8 cellular contexts compared by ENCODE assay signal in genomic region chr1:228465134-228465533, GRCh38. TPM values are rescaled to one million over a fixed set of nuclear protein-coding genes. Genes with fewer than 3 reads are reported as not detected.
DNase-seq lines count a peak whose midpoint lies in the region; ATAC-seq, FAIRE-seq and TF ChIP-seq lines count a peak whose summit lies in the region.

No MANE protein-coding gene starts in this region.

- peak overlapping the region; percentile 33 for H3K4me3 ChIP-seq in A673 (ENCODE audit: low read depth, low read length, poor library complexity, severe bottlenecking)
- peak overlapping the region; percentile 83 for H3K4me3 ChIP-seq in GM12864 (ENCODE audit: low read depth, low read length)
- H3K4me3 ChIP-seq in astrocyte (ENCODE audit: insufficient read depth, low read depth, low read length) = peak overlapping the region; percentile 51
- no peak overlapping the region for H3K4me3 ChIP-seq in mesendoderm (ENCODE audit: low read length)
- no peak overlapping the region for H3K4me3 ChIP-seq in prostate gland
- peak overlapping the region in 1 of 2 donors; percentile 33 for H3K4me3 ChIP-seq in gastroesophageal sphincter

- H3K23ac ChIP-seq in mesendoderm (ENCODE audit: low read length) = no peak overlapping the region

- no peak overlapping the region for H2BK15ac ChIP-seq in mesendoderm (replicated peaks; ENCODE audit: low read depth)

- no peak overlapping the region for H4K5ac ChIP-seq in mesendoderm (ENCODE audit: low read length)

- no TSS peak for BruUV-seq in A673 (replicated peaks; lab: Mats Ljungman, UMichigan)

- H3K4me1 Mint-ChIP-seq in astrocyte (ENCODE audit: low read depth, unreplicated experiment) = no peaks in the 10 kb centered on the region

- H3K4me1 ChIP-seq in A673 (ENCODE audit: insufficient read depth, low read length, poor library complexity, severe bottlenecking) = no peaks in the 10 kb centered on the region
- H3K4me1 ChIP-seq in astrocyte (ENCODE audit: insufficient read depth, low read length) = no peaks in the 10 kb centered on the region
- H3K4me1 ChIP-seq in mesendoderm (ENCODE audit: control insufficient read depth, low read depth, low read length) = no peaks in the 10 kb centered on the region
- no peaks in the 10 kb centered on the region for H3K4me1 ChIP-seq in prostate gland (replicated peaks)
- peaks cover 0 to 23% (median 12%) of the 10 kb centered on the region in 3 donors for H3K4me1 ChIP-seq in gastroesophageal sphincter

- H3K79me2 ChIP-seq in astrocyte (ENCODE audit: insufficient read depth, low read length) (no peaks in the 10 kb centered on the region), mesendoderm (ENCODE audit: control insufficient read depth, insufficient read depth, low read length) (no peaks in the 10 kb centered on the region)

- no peak overlapping the region for H2AK5ac ChIP-seq in mesendoderm (ENCODE audit: low read length)

- H3K9me3 Mint-ChIP-seq in astrocyte (ENCODE audit: unreplicated experiment) = peaks cover 7% of the 10 kb centered on the region

- no peak overlapping the region for H3K18ac ChIP-seq in mesendoderm (ENCODE audit: low read length)

- peaks cover 84% of the 10 kb centered on the region for H3K27me3 Mint-ChIP-seq in astrocyte (ENCODE audit: low read depth, unreplicated experiment)

- H3K36me3 ChIP-seq in A673 (ENCODE audit: insufficient read depth, low read length, poor library complexity, severe bottlenecking) (no peaks in the 10 kb centered on the region), astrocyte (ENCODE audit: insufficient read depth, low read length) (no peaks in the 10 kb centered on the region), mesendoderm (ENCODE audit: control insufficient read depth, insufficient read depth, low read length) (no peaks in the 10 kb centered on the region), prostate gland (no peaks in the 10 kb centered on the region), gastroesophageal sphincter (no peaks in the 10 kb centered on the region)

- H3K4me2 ChIP-seq in astrocyte (ENCODE audit: low read length) (peak overlapping the region; percentile 82), mesendoderm (ENCODE audit: low read length) (no peak overlapping the region)

- H2BK5ac ChIP-seq in mesendoderm (ENCODE audit: low read length) = no peak overlapping the region

- H2AFZ ChIP-seq in astrocyte (ENCODE audit: low read depth, low read length) = peak overlapping the region; percentile 42

- H3K9ac ChIP-seq in astrocyte (ENCODE audit: low read length) = no peak overlapping the region
- peak overlapping the region; percentile 32 for H3K9ac ChIP-seq in mesendoderm (ENCODE audit: low read length)

- DNase-seq in A673 (ENCODE audit: low spot score) (no peak), GM12864 (ENCODE audit: low read depth) (no peak), astrocyte (ENCODE audit: low read depth) (no peak), mesendoderm (no peak), prostate gland (ENCODE audit: low spot score) (no peak), hippocampal formation (lab: John Stamatoyannopoulos, UW) (no peak)

- no peak overlapping the region for H3K27ac ChIP-seq in A673 (ENCODE audit: low read depth, low read length, poor library complexity, severe bottlenecking)
- H3K27ac ChIP-seq in astrocyte (ENCODE audit: low read depth, low read length) = no peak overlapping the region
- no peak overlapping the region for H3K27ac ChIP-seq in mesendoderm (ENCODE audit: low read depth, low read length)
- H3K27ac ChIP-seq in prostate gland = no peak overlapping the region
- H3K27ac ChIP-seq in gastroesophageal sphincter = no peak overlapping the region

- no peak for TF ChIP-seq EP300 in gastroesophageal sphincter (IDR thresholded peaks at IDR 0.05)

- peak overlapping the region; percentile 17 for H3K56ac ChIP-seq in mesendoderm (ENCODE audit: low read length)

- POLR2A ChIA-PET in A673 (lab: Charles Lee; ENCODE audit: low non-redundant PET) = no interaction called here

- intact Hi-C loops in A673 (cut with micrococcal nuclease; ENCODE audit: unreplicated experiment) = no loop called here
- intact Hi-C loops in prostate gland (cut with DNase I) = no loop called here

- H4K8ac ChIP-seq in mesendoderm (ENCODE audit: low read depth, low read length) = no peak overlapping the region

- no peak overlapping the region for H3K27ac Mint-ChIP-seq in astrocyte (ENCODE audit: unreplicated experiment)

- no peak overlapping the region for H3K4ac ChIP-seq in mesendoderm (ENCODE audit: low read depth, low read length)

- ATAC-seq in gastroesophageal sphincter = no peak
- no peak for ATAC-seq in GM18517 (IDR thresholded peaks at IDR 0.05; ENCODE audit: unreplicated experiment)

- peak overlapping the region; percentile 77 for H3K4me3 Mint-ChIP-seq in astrocyte (ENCODE audit: unreplicated experiment)

- CTCF ChIA-PET in A673 (lab: Charles Lee) = interaction anchor here (0.7 kb wide), 1 partner anchor 197 kb away, joined by 3 read pairs; no protein-coding TSS in a partner anchor

- TF ChIP-seq POLR2A in prostate gland (IDR thresholded peaks at IDR 0.05) (no peak), gastroesophageal sphincter (IDR thresholded peaks at IDR 0.05) (no peak)

- no CpG with 5 or more reads among the region's 13 CpGs for WGBS in mesendoderm (ENCODE audit: extremely low coverage, insufficient coverage, low lambda C conversion rate)
- 18% methylated on average over 13 of the region's 13 CpGs for WGBS in prostate gland
- WGBS in gastroesophageal sphincter (ENCODE audit: low coverage in 1 of 2), 2 donors = 12 to 42% methylated on average over 9 to 13 of the region's 13 CpGs

- H3K27me3 ChIP-seq in A673 (replicated peaks; ENCODE audit: insufficient read depth, low read depth, low read length, poor library complexity) (peaks cover 99% of the 10 kb centered on the region), astrocyte (ENCODE audit: insufficient read depth, low read length) (peaks cover 64% of the 10 kb centered on the region), mesendoderm (ENCODE audit: insufficient read depth, low read length, poor library complexity) (peaks cover 14% of the 10 kb centered on the region), prostate gland (replicated peaks; ENCODE audit: insufficient read depth) (peaks cover 33% of the 10 kb centered on the region), gastroesophageal sphincter (peaks cover 100% of the 10 kb centered on the region)

- no peaks in the 10 kb centered on the region for H4K20me1 ChIP-seq in astrocyte (ENCODE audit: insufficient read depth, low read length)

- FAIRE-seq in astrocyte (lab: Jason Lieb, UNC) = no peak

- H3K79me1 ChIP-seq in mesendoderm (ENCODE audit: low read length) = no peaks in the 10 kb centered on the region

- no peaks in the 10 kb centered on the region for H3K36me3 Mint-ChIP-seq in astrocyte (ENCODE audit: low read depth, unreplicated experiment)

- no peaks in the 10 kb centered on the region for H3K9me3 ChIP-seq in A673 (ENCODE audit: low read depth, low read length, poor library complexity, severe bottlenecking)
- no peaks in the 10 kb centered on the region for H3K9me3 ChIP-seq in astrocyte (ENCODE audit: insufficient read depth, low read depth, low read length)
- no peaks in the 10 kb centered on the region for H3K9me3 ChIP-seq in prostate gland
- H3K9me3 ChIP-seq in gastroesophageal sphincter = no peaks in the 10 kb centered on the region

- H2BK120ac ChIP-seq in mesendoderm (ENCODE audit: low read depth, low read length) = no peak overlapping the region

- no peak for TF ChIP-seq CTCF in A673 (conservative IDR thresholded peaks at IDR 0.05; ENCODE audit: low read depth, low read length)
- no peak for TF ChIP-seq CTCF in GM12864 (IDR thresholded peaks at IDR 0.05; ENCODE audit: low read depth, low read length, missing control alignments)
- no peak for TF ChIP-seq CTCF in astrocyte (IDR thresholded peaks at IDR 0.05; ENCODE audit: insufficient read depth, low read depth, low read length)
- TF ChIP-seq CTCF in prostate gland (IDR thresholded peaks at IDR 0.05) = no peak
- no peak for TF ChIP-seq CTCF in gastroesophageal sphincter (IDR thresholded peaks at IDR 0.05)

RNA-seq across cellular contexts. Expression of gene RNF187, which starts 22.0 kb away (rescaled TPM):
- 146 and 170 TPM in 2 replicates for total RNA-seq in A673 (2021)
- total RNA-seq in astrocyte = 129 and 146 TPM in 2 replicates
- 38.8 TPM for polyA plus RNA-seq in mesendoderm (2013, experiment 1 of 2)
- polyA plus RNA-seq in mesendoderm (2013, experiment 2 of 2) = 38.9 TPM
- total RNA-seq in prostate gland = 100 to 1,000 TPM in 1 of 2 donors, 10 to 100 TPM in 1; 83.7 to 130 TPM
- 10 to 100 TPM; 33.9 to 80.6 (median 52.4) TPM for total RNA-seq in gastroesophageal sphincter

RNA-seq across cellular contexts. Expression of gene TRIM17, which starts 48.5 kb away (rescaled TPM):
- 0.54 and 0.72 TPM in 2 replicates for total RNA-seq in A673 (2021)
- total RNA-seq in astrocyte = 0.82 and 1.5 TPM in 2 replicates
- polyA plus RNA-seq in mesendoderm (2013, experiment 1 of 2) = 1.4 TPM
- polyA plus RNA-seq in mesendoderm (2013, experiment 2 of 2) = 1.1 TPM
- total RNA-seq in prostate gland = 1 to 10 TPM; 2.0 to 9.9 TPM
- not detected for total RNA-seq in gastroesophageal sphincter

RNA-seq across cellular contexts. Expression of gene TRIM11, which starts 58.5 kb away (rescaled TPM):
- 41.8 and 46.6 TPM in 2 replicates for total RNA-seq in A673 (2021)
- total RNA-seq in astrocyte = 25.7 and 32.2 TPM in 2 replicates
- 15.8 TPM for polyA plus RNA-seq in mesendoderm (2013, experiment 1 of 2)
- polyA plus RNA-seq in mesendoderm (2013, experiment 2 of 2) = 15.4 TPM
- total RNA-seq in prostate gland = 10 to 100 TPM; 35.3 to 36.2 TPM
- 10 to 100 TPM; 16.3 to 24.6 (median 21.9) TPM for total RNA-seq in gastroesophageal sphincter

Comparison
In these comparisons a context has a peak if more than half of its experiments do, and no peak if none do; other contexts are left out.
1. H3K4me3 ChIP-seq: peak in A673 (single experiment), GM12864 (single experiment) and astrocyte (single experiment); none in mesendoderm (single experiment) and prostate gland (0 of 2).